ENCODE assay signal across 12 cellular contexts in the genomic region with DNA sequence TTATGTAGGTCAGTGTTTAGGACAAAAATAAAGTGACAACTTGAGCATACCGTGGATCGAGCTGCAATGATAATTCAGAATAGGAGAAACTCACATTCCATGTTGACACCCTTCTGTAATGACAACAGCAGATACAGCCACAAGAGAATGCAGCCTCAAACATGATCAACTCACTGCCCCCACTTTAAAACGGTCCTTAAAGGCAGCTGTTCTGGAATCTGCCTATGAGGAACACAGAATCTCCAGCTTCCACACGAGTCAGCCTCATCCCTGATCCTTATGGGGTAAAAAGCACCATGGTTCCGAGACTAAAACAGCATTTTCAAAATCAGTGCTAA. TPM values are rescaled to one million over a fixed set of nuclear protein-coding genes. Genes with fewer than 3 reads are reported as not detected.
DNase-seq lines count a peak whose midpoint lies in the region; ATAC-seq, FAIRE-seq and TF ChIP-seq lines count a peak whose summit lies in the region.
"Had no signal": no experiment of that assay in that cellular context is flagged by ENCODE, and none has a peak within 500 bp of the region (broad histone marks: within the 10 kb centered on the region; RNA-seq: fewer than 3 reads in every experiment).

No MANE protein-coding gene starts in this region.

- no peaks in the 10 kb centered on the region for H3K9me3 Mint-ChIP-seq in activated naive CD8-positive, alpha-beta T cell (ENCODE audit: low read depth)
- H3K9me3 Mint-ChIP-seq in activated naive CD8-positive, alpha-beta T cell treated with anti-CD3 and anti-CD28 coated beads, Interleukin-2, amount 50 U/mL, for 24 hours: no peaks in the 10 kb centered on the region
- H3K9me3 Mint-ChIP-seq in immature natural killer cell: no peaks in the 10 kb centered on the region

- DNase-seq in activated naive CD8-positive, alpha-beta T cell treated with anti-CD3 and anti-CD28 coated beads, Interleukin-2, amount 50 U/mL, for 24 hours: no peak
- DNase-seq in immature natural killer cell: no peak
- no peak for DNase-seq in RCC 7860 (ENCODE audit: low spot score)
- no peak for DNase-seq in NOMO-1 treated with DMSO at 0.1 percent for 48 hours (lab: John Stamatoyannopoulos, UW; ENCODE audit: unreplicated experiment)
- DNase-seq: BE2C; central memory CD4-positive, alpha-beta T cell; NCI-H2227 treated with DMSO at 0.1 percent for 48 hours had no signal

- H3K9ac ChIP-seq in OCI-LY1 (ENCODE audit: low read length) (peak overlapping the region; percentile 6; the same call in 1 of the 2 replicates), stomach smooth muscle (ENCODE audit: low read length in 2 of 2) (peak overlapping the region; percentile 19 to 30)

- no peaks in the 10 kb centered on the region for H3K27me3 ChIP-seq in OCI-LY1 (ENCODE audit: insufficient read depth, low read length)
- no peaks in the 10 kb centered on the region for H3K27me3 ChIP-seq in stomach smooth muscle (ENCODE audit: control insufficient read depth in 1 of 2, insufficient read depth in 2 of 2, low read length in 2 of 2)
- H3K27me3 ChIP-seq: BE2C had no signal

- peaks cover 77% of the 10 kb centered on the region for H3K4me1 Mint-ChIP-seq in activated naive CD8-positive, alpha-beta T cell (ENCODE audit: low read depth)
- H3K4me1 Mint-ChIP-seq in activated naive CD8-positive, alpha-beta T cell treated with anti-CD3 and anti-CD28 coated beads, Interleukin-2, amount 50 U/mL, for 24 hours: peaks cover 72% of the 10 kb centered on the region
- H3K4me1 Mint-ChIP-seq in immature natural killer cell: peaks cover 87 to 90% of the 10 kb centered on the region in 2 donors

- H3K4me1 ChIP-seq in OCI-LY1 (ENCODE audit: insufficient read depth, low read length, severe bottlenecking) (peaks cover 66% of the 10 kb centered on the region), stomach smooth muscle (ENCODE audit: control insufficient read depth, insufficient read depth, low read length) (peaks cover 22% of the 10 kb centered on the region)
- H3K4me1 ChIP-seq: BE2C had no signal

- peaks cover 8% of the 10 kb centered on the region; the same call in 1 of the 2 replicates for H3K36me3 ChIP-seq in OCI-LY1 (ENCODE audit: insufficient read depth, low read length)
- no peaks in the 10 kb centered on the region for H3K36me3 ChIP-seq in stomach smooth muscle (ENCODE audit: control insufficient read depth in 2 of 2, insufficient read depth in 2 of 2, low read length in 2 of 2)

- peaks cover 73% of the 10 kb centered on the region for H3K79me2 ChIP-seq in OCI-LY1 (ENCODE audit: insufficient read depth, low read length)

- H3K4me2 ChIP-seq in OCI-LY1 (ENCODE audit: low read length): peak overlapping the region; percentile 22

- TF ChIP-seq CTCF in OCI-LY1 (IDR thresholded peaks at IDR 0.05; ENCODE audit: low read length): no peak

- H3K9me3 ChIP-seq in OCI-LY1 (ENCODE audit: low read length) (no peaks in the 10 kb centered on the region), stomach smooth muscle (ENCODE audit: control insufficient read depth in 2 of 2, low read length in 2 of 2) (no peaks in the 10 kb centered on the region)
- H3K9me3 ChIP-seq: BE2C had no signal

- H3K4me3 ChIP-seq in OCI-LY1 (ENCODE audit: low read depth, low read length, poor library complexity, severe bottlenecking) (peak overlapping the region; percentile 7), stomach smooth muscle (ENCODE audit: low read length in 2 of 2) (no peak overlapping the region)

- no peaks in the 10 kb centered on the region for H4K20me1 ChIP-seq in OCI-LY1 (ENCODE audit: insufficient read depth, low read length)

- H3K27me3 Mint-ChIP-seq in activated naive CD8-positive, alpha-beta T cell: no peaks in the 10 kb centered on the region
- H3K27me3 Mint-ChIP-seq in activated naive CD8-positive, alpha-beta T cell treated with anti-CD3 and anti-CD28 coated beads, Interleukin-2, amount 50 U/mL, for 24 hours: no peaks in the 10 kb centered on the region
- H3K27me3 Mint-ChIP-seq in immature natural killer cell (ENCODE audit: low read depth in 3 of 3): peaks cover 3% of the 10 kb centered on the region in 3 donors

- peak overlapping the region; percentile 20 for H3K4me3 Mint-ChIP-seq in activated naive CD8-positive, alpha-beta T cell
- H3K4me3 Mint-ChIP-seq in activated naive CD8-positive, alpha-beta T cell treated with anti-CD3 and anti-CD28 coated beads, Interleukin-2, amount 50 U/mL, for 24 hours: no peak overlapping the region
- peak overlapping the region; percentile 80 to 94 (median 85) for H3K4me3 Mint-ChIP-seq in immature natural killer cell

- no peaks in the 10 kb centered on the region for H3F3A ChIP-seq in OCI-LY1 (ENCODE audit: insufficient read depth, low read length)

- H3K27ac ChIP-seq in OCI-LY1 (ENCODE audit: low read depth, low read length, poor library complexity, severe bottlenecking): peak overlapping the region; percentile 20
- no peak overlapping the region for H3K27ac ChIP-seq in stomach smooth muscle (ENCODE audit: low read length)

- FAIRE-seq in RCC 7860 (lab: Jason Lieb, UNC): no peak

- H2AFZ ChIP-seq in OCI-LY1 (ENCODE audit: low read length): no peak overlapping the region

- peak overlapping the region; percentile 50 for H3K27ac Mint-ChIP-seq in activated naive CD8-positive, alpha-beta T cell
- no peak overlapping the region for H3K27ac Mint-ChIP-seq in activated naive CD8-positive, alpha-beta T cell treated with anti-CD3 and anti-CD28 coated beads, Interleukin-2, amount 50 U/mL, for 24 hours
- H3K27ac Mint-ChIP-seq in immature natural killer cell: peak overlapping the region; percentile 92 to 97 (median 96)

- ATAC-seq in activated naive CD8-positive, alpha-beta T cell treated with anti-CD3 and anti-CD28 coated beads, Interleukin-2, amount 50 U/mL, for 24 hours: no peak
- no peak for ATAC-seq in GM21381 (IDR thresholded peaks at IDR 0.05; ENCODE audit: unreplicated experiment)
- ATAC-seq: esophagus mucosa had no signal

- H3K36me3 Mint-ChIP-seq in activated naive CD8-positive, alpha-beta T cell: no peaks in the 10 kb centered on the region
- H3K36me3 Mint-ChIP-seq in activated naive CD8-positive, alpha-beta T cell treated with anti-CD3 and anti-CD28 coated beads, Interleukin-2, amount 50 U/mL, for 24 hours (ENCODE audit: low read depth): peaks cover 34% of the 10 kb centered on the region
- peaks cover 0 to 6% (median 4%) of the 10 kb centered on the region in 3 donors for H3K36me3 Mint-ChIP-seq in immature natural killer cell

- no peaks in the 10 kb centered on the region for H3K9me2 ChIP-seq in OCI-LY1 (ENCODE audit: low read depth, low read length)

RNA-seq across cellular contexts. Expression of gene KDELR2, which starts 3.7 kb away (rescaled TPM):
- 10 to 100 TPM; 63.8 to 88.2 (median 75.8) TPM for polyA plus RNA-seq in immature natural killer cell

RNA-seq across cellular contexts. Expression of gene DAGLB, which starts 32.5 kb away (rescaled TPM):
- polyA plus RNA-seq in immature natural killer cell: 10 to 100 TPM in 1 of 3 donors, 1 to 10 TPM in 2; 6.0 to 12.6 (median 7.4) TPM
